Comparison of ENCODE assay signal across 8 cellular contexts in the genomic region with DNA sequence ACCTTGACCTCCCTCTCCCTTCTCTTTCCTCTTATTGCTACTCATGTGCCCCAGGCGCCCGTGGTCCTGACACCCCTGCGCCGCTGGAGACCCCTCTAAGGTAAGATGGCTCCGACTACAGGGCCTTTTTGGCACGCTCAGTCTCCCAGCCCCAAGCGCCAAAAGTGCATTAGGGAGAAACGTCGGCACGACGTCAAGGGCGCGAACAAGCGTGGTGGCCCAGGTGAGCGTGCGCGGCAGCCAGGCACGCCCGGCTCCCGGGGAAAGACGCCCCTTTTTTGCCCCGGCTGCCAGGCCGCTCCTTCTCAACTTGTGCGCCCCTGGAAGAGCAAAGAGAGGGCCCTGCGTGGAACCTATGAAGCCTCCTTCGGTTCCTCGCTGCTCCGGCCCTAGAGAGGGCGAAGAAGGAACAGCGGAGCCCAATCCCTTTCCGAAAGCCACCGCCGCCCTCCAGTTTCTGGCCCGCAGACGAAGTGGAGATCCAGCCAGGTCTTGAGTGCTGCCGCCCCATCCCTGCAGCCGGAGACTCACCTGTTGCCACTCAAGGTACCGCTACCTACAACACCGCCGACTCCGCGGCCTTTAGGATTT. TPM values are rescaled to one million over a fixed set of nuclear protein-coding genes. Genes with fewer than 3 reads are reported as not detected.
DNase-seq lines count a peak whose midpoint lies in the region; ATAC-seq and TF ChIP-seq lines count a peak whose summit lies in the region.
"Not testable (repeated sequence)": the region's sequence is repeated elsewhere in the genome, so short reads cannot be mapped to it uniquely, and the experiment has no call there.

No MANE protein-coding gene starts in this region.

- H3K9me3 Mint-ChIP-seq in memory B cell: not testable (repeated sequence)

- TF ChIP-seq POLR2A in body of pancreas (IDR thresholded peaks at IDR 0.05): not testable (repeated sequence)

- H2AFZ ChIP-seq in OCI-LY7 (ENCODE audit: low read length): not testable (repeated sequence)

- not testable (repeated sequence) for H3K27ac ChIP-seq in OCI-LY7 (ENCODE audit: low read depth, low read length, poor library complexity, severe bottlenecking); body of pancreas; tibial artery

- CTCF ChIA-PET in OCI-LY7 (lab: Charles Lee; ENCODE audit: unreplicated experiment): not testable (repeated sequence)

- H3K36me3 Mint-ChIP-seq in memory B cell: not testable (repeated sequence)

- H3K9me2 ChIP-seq in OCI-LY7 (ENCODE audit: insufficient read depth, low read length): not testable (repeated sequence)

- BruUV-seq in OCI-LY7 (replicated peaks; lab: Mats Ljungman, UMichigan): not testable (repeated sequence)

- not testable (repeated sequence) for H4K20me1 ChIP-seq in OCI-LY7 (ENCODE audit: insufficient read depth, low read length)

- intact Hi-C loops in OCI-LY7 (cut with micrococcal nuclease; ENCODE audit: unreplicated experiment); body of pancreas (cut with DNase I); tibial artery (cut with DNase I; ENCODE audit: low total_unique reads): not testable (repeated sequence)

- WGBS in body of pancreas, 2 donors: no CpG with 5 or more reads among the region's 42 CpGs

- not testable (repeated sequence) for H3K4me2 ChIP-seq in OCI-LY7 (ENCODE audit: low read length)

- H3K4me1 ChIP-seq in OCI-LY7 (ENCODE audit: insufficient read depth, low read length, poor library complexity, severe bottlenecking); body of pancreas; tibial artery: not testable (repeated sequence)

- POLR2A ChIA-PET in OCI-LY7 (lab: Charles Lee): not testable (repeated sequence)

- not testable (repeated sequence) for H3K27ac Mint-ChIP-seq in memory B cell

- peak overlapping the region; percentile 41 for H3K4me3 ChIP-seq in OCI-LY7 (ENCODE audit: low read depth, low read length, poor library complexity, severe bottlenecking)
- not testable (repeated sequence) for H3K4me3 ChIP-seq in body of pancreas
- peak overlapping the region; percentile 26 to 28 for H3K4me3 ChIP-seq in tibial artery

- not testable (repeated sequence) for H3K36me3 ChIP-seq in OCI-LY7 (ENCODE audit: insufficient read depth, low read length); body of pancreas (replicated peaks in 1 of 2; ENCODE audit: insufficient read depth in 1 of 2, low read depth in 2 of 2); tibial artery

- not testable (repeated sequence) for H3K27me3 Mint-ChIP-seq in memory B cell

- not testable (repeated sequence) for H3K27me3 ChIP-seq in body of pancreas, tibial artery

- DNase-seq in OCI-LY7 (ENCODE audit: low spot score); body of pancreas; memory B cell (ENCODE audit: low spot score in 2 of 2); tibial artery: not testable (repeated sequence)

- ATAC-seq in GM18868 (IDR thresholded peaks at IDR 0.05; ENCODE audit: unreplicated experiment): peak; percentile 62
- peak; percentile 47 for ATAC-seq in GM21447 (IDR thresholded peaks at IDR 0.05; ENCODE audit: unreplicated experiment)
- ATAC-seq in HG02763 (IDR thresholded peaks at IDR 0.05; ENCODE audit: unreplicated experiment): peak; percentile 48
- ATAC-seq in HG03159 (IDR thresholded peaks at IDR 0.05; ENCODE audit: unreplicated experiment): peak; percentile 33
- ATAC-seq in body of pancreas: peak; percentile 47
- ATAC-seq in memory B cell (ENCODE audit: low read depth): peak; percentile 51

- not testable (repeated sequence) for H3K79me2 ChIP-seq in OCI-LY7 (ENCODE audit: insufficient read depth, low read depth, low read length)

- TF ChIP-seq CTCF in OCI-LY7 (conservative IDR thresholded peaks at IDR 0.05; ENCODE audit: low read length); body of pancreas (IDR thresholded peaks at IDR 0.05); tibial artery (IDR thresholded peaks at IDR 0.05): not testable (repeated sequence)

- H3K4me1 Mint-ChIP-seq in memory B cell: not testable (repeated sequence)

- H3K9me3 ChIP-seq in OCI-LY7 (ENCODE audit: low read length); body of pancreas; tibial artery: not testable (repeated sequence)

- not testable (repeated sequence) for H3K4me3 Mint-ChIP-seq in memory B cell

RNA-seq across cellular contexts. Expression of a gene that starts 0.3 kb away (rescaled TPM):
- total RNA-seq in OCI-LY7 (2014; rRNA removed; shearing (Covaris generic)): 15.5 and 36.9 TPM in 2 replicates
- total RNA-seq in OCI-LY7 (2022) (29.1 and 29.7 TPM in 2 replicates), body of pancreas (10 to 100 TPM in 1 of 2 donors, 1 to 10 TPM in 1; 5.7 to 16.2 TPM)
